In the genomic region with DNA sequence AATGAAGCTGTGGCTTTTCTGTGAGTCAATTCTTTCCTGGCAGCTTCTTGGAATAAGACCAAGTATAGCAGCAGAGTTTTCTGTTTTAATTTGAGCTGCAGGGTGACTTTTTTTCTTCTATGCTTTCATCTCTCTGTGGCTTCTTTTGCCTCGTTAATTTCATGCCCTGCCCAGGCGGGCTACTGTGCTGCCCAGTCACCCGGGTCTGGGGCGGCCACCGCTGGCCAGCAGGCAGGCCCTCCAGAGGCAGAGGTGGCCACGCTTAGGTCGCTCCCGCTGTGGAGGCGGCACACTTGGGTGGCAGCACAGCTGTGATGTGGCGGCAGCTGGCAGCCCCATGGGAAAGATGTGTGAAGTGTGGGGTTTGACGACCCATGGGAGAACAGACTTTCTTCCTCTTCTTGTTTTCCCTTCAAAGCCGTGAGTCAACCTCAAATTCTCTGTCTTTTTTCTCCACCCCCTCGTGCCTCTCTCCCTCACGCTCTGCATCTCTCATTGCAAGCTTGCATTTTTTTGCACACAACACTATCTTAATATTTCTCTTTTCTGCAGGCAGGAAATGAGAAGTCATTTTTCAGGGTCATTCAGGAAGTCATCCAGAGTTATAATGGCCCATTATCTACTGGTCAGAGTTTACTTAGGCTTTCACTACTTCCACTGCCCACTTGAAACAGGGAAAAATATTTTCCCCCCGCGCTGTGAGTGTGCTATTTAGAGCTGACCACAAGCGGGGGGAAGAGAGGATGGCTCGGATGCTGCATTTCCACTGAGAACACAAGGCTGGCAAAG, we compare ENCODE assay signal across 1 cellular context.
TF ChIP-seq lines count a peak whose summit lies in the region.

No MANE protein-coding gene starts in this region.

TF ChIP-seq in HCT116, 20 proteins besides CTCF, POLR2A, EP300 and RAD21 (continued from another document):
- TF ChIP-seq, protein P1, sequence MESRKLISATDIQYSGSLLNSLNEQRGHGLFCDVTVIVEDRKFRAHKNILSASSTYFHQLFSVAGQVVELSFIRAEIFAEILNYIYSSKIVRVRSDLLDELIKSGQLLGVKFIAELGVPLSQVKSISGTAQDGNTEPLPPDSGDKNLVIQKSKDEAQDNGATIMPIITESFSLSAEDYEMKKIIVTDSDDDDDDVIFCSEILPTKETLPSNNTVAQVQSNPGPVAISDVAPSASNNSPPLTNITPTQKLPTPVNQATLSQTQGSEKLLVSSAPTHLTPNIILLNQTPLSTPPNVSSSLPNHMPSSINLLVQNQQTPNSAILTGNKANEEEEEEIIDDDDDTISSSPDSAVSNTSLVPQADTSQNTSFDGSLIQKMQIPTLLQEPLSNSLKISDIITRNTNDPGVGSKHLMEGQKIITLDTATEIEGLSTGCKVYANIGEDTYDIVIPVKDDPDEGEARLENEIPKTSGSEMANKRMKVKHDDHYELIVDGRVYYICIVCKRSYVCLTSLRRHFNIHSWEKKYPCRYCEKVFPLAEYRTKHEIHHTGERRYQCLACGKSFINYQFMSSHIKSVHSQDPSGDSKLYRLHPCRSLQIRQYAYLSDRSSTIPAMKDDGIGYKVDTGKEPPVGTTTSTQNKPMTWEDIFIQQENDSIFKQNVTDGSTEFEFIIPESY (IDR thresholded peaks at IDR 0.05; ENCODE audit: extremely low read depth, insufficient replicate concordance, low read length), result no peak
- no peak for TF ChIP-seq ZFX (IDR thresholded peaks at IDR 0.05)
- peak; percentile 70 for TF ChIP-seq JUND (IDR thresholded peaks at IDR 0.05)
